ENCODE assay signal across 11 cellular contexts in the genomic region with DNA sequence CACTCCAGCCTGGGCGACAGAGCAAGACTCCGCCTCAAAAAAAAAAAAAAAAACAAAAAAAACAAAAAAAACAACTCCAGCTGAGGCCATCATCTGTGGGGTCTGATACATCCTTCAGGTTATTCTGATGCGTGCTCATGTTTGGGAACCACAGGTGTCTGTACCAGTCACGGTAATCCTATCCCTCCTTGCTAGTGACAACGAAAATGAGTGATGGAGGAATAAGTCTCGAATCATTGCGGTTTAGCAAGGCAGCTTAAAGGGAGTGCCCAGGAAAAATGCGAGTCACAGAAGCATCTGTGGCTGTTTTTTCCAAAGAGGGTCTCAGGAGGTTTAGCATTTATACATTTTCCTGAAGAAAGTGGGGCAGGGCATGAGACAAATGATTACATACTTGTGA. TPM values are rescaled to one million over a fixed set of nuclear protein-coding genes. Genes with fewer than 3 reads are reported as not detected.
DNase-seq lines count a peak whose midpoint lies in the region; ATAC-seq and TF ChIP-seq lines count a peak whose summit lies in the region.
"Had no signal": no experiment of that assay in that cellular context is flagged by ENCODE, and none has a peak within 500 bp of the region (broad histone marks: within the 10 kb centered on the region; RNA-seq: fewer than 3 reads in every experiment).

No MANE protein-coding gene starts in this region.

- ATAC-seq in heart left ventricle (no peak), foreskin keratinocyte (peak; percentile 17), GM19397 (IDR thresholded peaks at IDR 0.05; ENCODE audit: unreplicated experiment) (no peak)

- peaks cover 0 to 4% (median 0%) of the 10 kb centered on the region in 3 donors for H3K36me3 Mint-ChIP-seq in immature natural killer cell
- H3K36me3 Mint-ChIP-seq: memory B cell had no signal

- H3K27me3 Mint-ChIP-seq in immature natural killer cell (ENCODE audit: low read depth in 3 of 3): peaks cover 0 to 10% (median 0%) of the 10 kb centered on the region in 3 donors

- H3K4me3 Mint-ChIP-seq in immature natural killer cell: no peak overlapping the region
- H3K4me3 Mint-ChIP-seq: memory B cell had no signal

- peaks cover 14% of the 10 kb centered on the region for H3K4me1 ChIP-seq in cardiac muscle cell (ENCODE audit: low read depth)
- H3K4me1 ChIP-seq in heart left ventricle: peaks cover 0 to 45% (median 18%) of the 10 kb centered on the region in 12 donors
- peaks cover 24% of the 10 kb centered on the region for H3K4me1 ChIP-seq in foreskin keratinocyte
- H3K4me1 ChIP-seq in esophagus muscularis mucosa: peaks cover 29 to 55% (median 46%) of the 10 kb centered on the region in 4 donors

- TF ChIP-seq POLR2A in heart left ventricle (IDR thresholded peaks at IDR 0.05): no peak
- TF ChIP-seq POLR2A in esophagus muscularis mucosa (IDR thresholded peaks at IDR 0.05; ENCODE audit: low read depth): no peak

- H3K36me3 ChIP-seq in cardiac muscle cell (no peaks in the 10 kb centered on the region), heart left ventricle (no peaks in the 10 kb centered on the region), esophagus muscularis mucosa (no peaks in the 10 kb centered on the region)
- H3K36me3 ChIP-seq: esophagus squamous epithelium had no signal

- DNase-seq in cardiac muscle cell (ENCODE audit: low read depth in 1 of 2, low spot score in 1 of 2): no peak
- DNase-seq in heart left ventricle: no peak
- DNase-seq in RWPE1 (ENCODE audit: low spot score): no peak
- peak; percentile 32 to 60 for DNase-seq in foreskin keratinocyte
- no peak for DNase-seq in esophagus muscularis mucosa (ENCODE audit: extremely low spot score)
- no peak for DNase-seq in immature natural killer cell
- DNase-seq in globus pallidus (ENCODE audit: low spot score): no peak
- DNase-seq: activated gamma-delta T cell treated with Interleukin-2 at 50 U/mL for 16 hours, esophagus squamous epithelium had no signal

- no peaks in the 10 kb centered on the region for H3K9me3 Mint-ChIP-seq in immature natural killer cell
- H3K9me3 Mint-ChIP-seq: memory B cell had no signal

- CTCF ChIA-PET in RWPE1 (lab: Yijun Ruan, JAX): no interaction called here

- TF ChIP-seq CTCF in cardiac muscle cell (IDR thresholded peaks at IDR 0.05; ENCODE audit: low read depth, low read length) (no peak), heart left ventricle (IDR thresholded peaks at IDR 0.05) (no peak), RWPE1 (conservative IDR thresholded peaks at IDR 0.05; ENCODE audit: low read depth) (no peak), foreskin keratinocyte (conservative IDR thresholded peaks at IDR 0.05) (no peak), esophagus muscularis mucosa (IDR thresholded peaks at IDR 0.05) (no peak)

- H3K4me3 ChIP-seq in cardiac muscle cell: no peak overlapping the region
- no peak overlapping the region for H3K4me3 ChIP-seq in heart left ventricle
- H3K4me3 ChIP-seq in esophagus muscularis mucosa: no peak overlapping the region
- H3K4me3 ChIP-seq: esophagus squamous epithelium had no signal

- POLR2A ChIA-PET in RWPE1 (lab: Yijun Ruan, JAX; ENCODE audit: low non-redundant PET): no interaction called here

- H3K9me3 ChIP-seq in cardiac muscle cell (ENCODE audit: low read depth) (no peaks in the 10 kb centered on the region), heart left ventricle (peaks cover 0 to 6% (median 0%) of the 10 kb centered on the region in 12 donors), esophagus muscularis mucosa (no peaks in the 10 kb centered on the region)
- H3K9me3 ChIP-seq: esophagus squamous epithelium had no signal

- H3K27ac Mint-ChIP-seq in immature natural killer cell: no peak overlapping the region

- H3K4me1 Mint-ChIP-seq in immature natural killer cell: peaks cover 32 to 41% of the 10 kb centered on the region in 2 donors

- WGBS in heart left ventricle, 4 donors: 79 to 93% (median 88%) methylated on average over 8 of the region's 8 CpGs
- WGBS in esophagus muscularis mucosa: 79% methylated on average over 8 of the region's 8 CpGs

- intact Hi-C loops in heart left ventricle (cut with DNase I) (loop anchor here in 2 of 10 donors (10.0 kb wide), 2 partner anchors 121 to 151 kb away; partner anchors contain the start of gene NOL7 (in 1 of the 2)), esophagus muscularis mucosa (cut with DNase I) (no loop called here)

- TF ChIP-seq EP300 in esophagus muscularis mucosa (IDR thresholded peaks at IDR 0.05): no peak

- H3K27ac ChIP-seq in cardiac muscle cell (peak overlapping the region; percentile 16), heart left ventricle (no peak overlapping the region), RWPE1 (peak overlapping the region; percentile 53), foreskin keratinocyte (no peak overlapping the region), esophagus muscularis mucosa (replicated peaks in 1 of 4) (no peak overlapping the region)

- H3K27me3 ChIP-seq in cardiac muscle cell (no peaks in the 10 kb centered on the region), heart left ventricle (no peaks in the 10 kb centered on the region), foreskin keratinocyte (no peaks in the 10 kb centered on the region), esophagus muscularis mucosa (no peaks in the 10 kb centered on the region)
- H3K27me3 ChIP-seq: esophagus squamous epithelium had no signal

RNA-seq across cellular contexts. Expression of gene MCUR1, which starts 48.8 kb away (rescaled TPM):
- total RNA-seq in cardiac muscle cell: 13.8 and 20.2 TPM in 2 replicates
- polyA plus RNA-seq in cardiac muscle cell: 44.7 and 51.6 TPM in 2 replicates
- total RNA-seq in heart left ventricle: 10 to 100 TPM; 16.3 to 32.1 (median 28.0) TPM
- 10 to 100 TPM; 12.6 to 62.0 TPM for polyA plus RNA-seq in heart left ventricle
- total RNA-seq in foreskin keratinocyte: 17.0 and 17.1 TPM in 2 replicates
- polyA plus RNA-seq in foreskin keratinocyte: 18.0 and 18.1 TPM in 2 replicates
- total RNA-seq in esophagus muscularis mucosa: 10 to 100 TPM in 3 of 4 donors, 1 to 10 TPM in 1; 7.8 to 19.1 (median 17.9) TPM
- polyA plus RNA-seq in immature natural killer cell: 10 to 100 TPM in 1 of 3 donors, 1 to 10 TPM in 2; 7.2 to 13.2 (median 9.7) TPM

RNA-seq across cellular contexts. Expression of gene RANBP9, which starts 53.9 kb away (rescaled TPM):
- total RNA-seq in cardiac muscle cell (32.3 and 35.2 TPM in 2 replicates), heart left ventricle (10 to 100 TPM; 25.8 to 43.7 (median 35.0) TPM), foreskin keratinocyte (27.8 and 29.0 TPM in 2 replicates), esophagus muscularis mucosa (10 to 100 TPM; 29.3 to 57.1 (median 42.4) TPM)
- polyA plus RNA-seq in cardiac muscle cell (42.4 and 55.4 TPM in 2 replicates), heart left ventricle (10 to 100 TPM in 1 of 2 donors, 1 to 10 TPM in 1; 9.3 to 25.8 TPM), foreskin keratinocyte (14.4 and 15.2 TPM in 2 replicates), immature natural killer cell (1 to 10 TPM; 2.4 to 5.5 (median 3.8) TPM)

Comparison
In these comparisons a context has a peak if more than half of its experiments do, and no peak if none do; other contexts are left out.
1. H3K27ac ChIP-seq: peak in cardiac muscle cell (single experiment) and RWPE1 (single experiment); none in heart left ventricle (0 of 12), foreskin keratinocyte (single experiment) and esophagus muscularis mucosa (0 of 4).
2. DNase-seq: peak in foreskin keratinocyte (2 of 2); none in cardiac muscle cell (0 of 2), heart left ventricle (0 of 5), RWPE1 (single experiment), esophagus muscularis mucosa (single experiment), immature natural killer cell (0 of 3) and globus pallidus (single experiment).